ENCODE assay signal across 8 cellular contexts in genomic region chr1:42957880-42958487, GRCh38. TPM values are rescaled to one million over a fixed set of nuclear protein-coding genes. Genes with fewer than 3 reads are reported as not detected.
DNase-seq lines count a peak whose midpoint lies in the region; ATAC-seq and TF ChIP-seq lines count a peak whose summit lies in the region.

No MANE protein-coding gene starts in this region.

- H3K36me3 ChIP-seq in SK-N-SH (replicated peaks in 1 of 2; ENCODE audit: control insufficient read depth in 1 of 2, insufficient read depth in 2 of 2, low read length in 1 of 2) (peaks cover 4 to 10% of the 10 kb centered on the region in 2 experiments), left ventricle myocardium inferior (no peaks in the 10 kb centered on the region)

- in situ Hi-C loops in G401 (cut with HindIII; ENCODE audit: low sequenced_read_pairs): no loop called here

- H3K79me2 ChIP-seq in SK-N-SH (ENCODE audit: insufficient read depth): peaks cover 57% of the 10 kb centered on the region

- POLR2A ChIA-PET in SK-N-SH (lab: Yijun Ruan, JAX): no interaction called here

- TF ChIP-seq RAD21 in SK-N-SH (IDR thresholded peaks at IDR 0.05; ENCODE audit: low read length): 0 out of 2 replicates have a peak, but pooled peaks have one; percentile 3

- peaks cover 32% of the 10 kb centered on the region for H3K36me3 Mint-ChIP-seq in activated naive CD8-positive, alpha-beta T cell treated with anti-CD3 and anti-CD28 coated beads for 36 hours
- H3K36me3 Mint-ChIP-seq in progenitor cell of endocrine pancreas (ENCODE audit: insufficient read depth): peaks cover 4% of the 10 kb centered on the region

- peak; percentile 31 for ATAC-seq in GM21367 (IDR thresholded peaks at IDR 0.05; ENCODE audit: unreplicated experiment)

- H3K4me2 ChIP-seq in SK-N-SH: peak overlapping the region; percentile 98

- H3K27ac ChIP-seq in SK-N-SH (ENCODE audit: low read depth in 2 of 2, low read length in 1 of 2): peak overlapping the region; percentile 69 to 85
- peak overlapping the region; percentile 93 for H3K27ac ChIP-seq in left ventricle myocardium inferior (replicated peaks)

- no peak for TF ChIP-seq EP300 in SK-N-SH (IDR thresholded peaks at IDR 0.05; ENCODE audit: borderline replicate concordance in 1 of 2, low read depth in 1 of 2, low read length in 1 of 2)

- no peaks in the 10 kb centered on the region for H3K27me3 ChIP-seq in SK-N-SH (ENCODE audit: insufficient read depth)
- H3K27me3 ChIP-seq in left ventricle myocardium inferior (ENCODE audit: low read depth): peaks cover 4% of the 10 kb centered on the region

- peak; percentile 25 for DNase-seq in DMS79 (lab: John Stamatoyannopoulos, UW)
- peak; percentile 61 for DNase-seq in HT1080 (ENCODE audit: low read depth)
- DNase-seq in SK-N-SH: peak; percentile 95
- peak; percentile 82 for DNase-seq in activated naive CD8-positive, alpha-beta T cell treated with anti-CD3 and anti-CD28 coated beads for 36 hours
- peak; percentile 65 for DNase-seq in left ventricle myocardium inferior
- peak; percentile 42 for DNase-seq in progenitor cell of endocrine pancreas (ENCODE audit: low spot score, unreplicated experiment)
- DNase-seq in G401 (ENCODE audit: low spot score): no peak

- TF ChIP-seq CTCF in SK-N-SH (IDR thresholded peaks at IDR 0.05) (no peak; the same call in 1 of the 2 replicates), left ventricle myocardium inferior (IDR thresholded peaks at IDR 0.05; ENCODE audit: borderline replicate concordance) (no peak), progenitor cell of endocrine pancreas (IDR thresholded peaks at IDR 0.05; ENCODE audit: unreplicated experiment) (peak; percentile 31)

- CTCF ChIA-PET in SK-N-SH (lab: Yijun Ruan, JAX): interaction anchor here (1.6 to 2.1 kb wide), 2 partner anchors 35 to 116 kb away, joined by 8 read pairs; no protein-coding TSS in a partner anchor

- H3K27me3 Mint-ChIP-seq in activated naive CD8-positive, alpha-beta T cell treated with anti-CD3 and anti-CD28 coated beads for 36 hours: peaks cover 4% of the 10 kb centered on the region
- H3K27me3 Mint-ChIP-seq in progenitor cell of endocrine pancreas: peaks cover 31% of the 10 kb centered on the region

- H3K9me2 ChIP-seq in SK-N-SH: no peaks in the 10 kb centered on the region

- no peaks in the 10 kb centered on the region for H3K9me3 Mint-ChIP-seq in activated naive CD8-positive, alpha-beta T cell treated with anti-CD3 and anti-CD28 coated beads for 36 hours
- H3K9me3 Mint-ChIP-seq in progenitor cell of endocrine pancreas (ENCODE audit: low read depth): no peaks in the 10 kb centered on the region

- H3K9ac ChIP-seq in SK-N-SH: peak overlapping the region; percentile 92

- 0% methylated on average over 3 of the region's 72 CpGs for WGBS in SK-N-SH (ENCODE audit: low lambda C conversion rate)

- peaks cover 51% of the 10 kb centered on the region for H3K4me1 Mint-ChIP-seq in activated naive CD8-positive, alpha-beta T cell treated with anti-CD3 and anti-CD28 coated beads for 36 hours
- peaks cover 34% of the 10 kb centered on the region for H3K4me1 Mint-ChIP-seq in progenitor cell of endocrine pancreas (ENCODE audit: low read depth)

- intact Hi-C loops in left ventricle myocardium inferior (cut with micrococcal nuclease): no loop called here

- no peaks in the 10 kb centered on the region for H4K20me1 ChIP-seq in SK-N-SH (ENCODE audit: insufficient read depth)

- H3K4me3 ChIP-seq in SK-N-SH (ENCODE audit: low read depth in 2 of 2, low read length in 1 of 2): peak overlapping the region; percentile 91 to 96
- peak overlapping the region; percentile 79 for H3K4me3 ChIP-seq in left ventricle myocardium inferior

- 0 out of 2 replicates have a peak overlapping the region, but pooled peaks have one; percentile 5 for H2AFZ ChIP-seq in SK-N-SH (ENCODE audit: low read depth)

- H3K9me3 ChIP-seq in SK-N-SH: no peaks in the 10 kb centered on the region
- no peaks in the 10 kb centered on the region for H3K9me3 ChIP-seq in left ventricle myocardium inferior (replicated peaks)

- H3F3A ChIP-seq in SK-N-SH (replicated peaks; ENCODE audit: insufficient read depth): peaks cover 7% of the 10 kb centered on the region

- peak overlapping the region; percentile 91 for H3K27ac Mint-ChIP-seq in activated naive CD8-positive, alpha-beta T cell treated with anti-CD3 and anti-CD28 coated beads for 36 hours
- H3K27ac Mint-ChIP-seq in progenitor cell of endocrine pancreas: peak overlapping the region; percentile 94

- H3K4me1 ChIP-seq in SK-N-SH (ENCODE audit: control insufficient read depth in 1 of 2, insufficient read depth in 2 of 2, low read depth in 1 of 2, low read length in 1 of 2) (peaks cover 6 to 29% of the 10 kb centered on the region in 2 experiments; a peak in 3 of 4 replicates), left ventricle myocardium inferior (peaks cover 51% of the 10 kb centered on the region)

- H3K4me3 Mint-ChIP-seq in activated naive CD8-positive, alpha-beta T cell treated with anti-CD3 and anti-CD28 coated beads for 36 hours: peak overlapping the region; percentile 98
- H3K4me3 Mint-ChIP-seq in progenitor cell of endocrine pancreas (ENCODE audit: low read depth): peak overlapping the region; percentile 81

TF ChIP-seq in SK-N-SH, 30 proteins besides CTCF, POLR2A, EP300 and RAD21 (continues in another document):
- no peak for TF ChIP-seq RFX5 (IDR thresholded peaks at IDR 0.05; ENCODE audit: low read length)
- no peak for TF ChIP-seq USF1 (IDR thresholded peaks at IDR 0.05; ENCODE audit: borderline replicate concordance, low read depth)
- TF ChIP-seq TAF1 (IDR thresholded peaks at IDR 0.05; ENCODE audit: borderline replicate concordance, low read depth, low read length): no peak
- peak; percentile 76 for TF ChIP-seq MXI1 (IDR thresholded peaks at IDR 0.05; ENCODE audit: low read depth, low read length)
- no peak for TF ChIP-seq RXRA (IDR thresholded peaks at IDR 0.05; ENCODE audit: borderline replicate concordance, low read depth)
- TF ChIP-seq ZBTB33 (IDR thresholded peaks at IDR 0.05; ENCODE audit: borderline replicate concordance, low read depth): no peak
- TF ChIP-seq YY1 (IDR thresholded peaks at IDR 0.05; ENCODE audit: low read depth): no peak
- no peak for TF ChIP-seq JUND (IDR thresholded peaks at IDR 0.05)
- TF ChIP-seq NFIC (IDR thresholded peaks at IDR 0.05; ENCODE audit: borderline replicate concordance): no peak
- no peak for TF ChIP-seq POLR2AphosphoS5 (IDR thresholded peaks at IDR 0.05; ENCODE audit: low read depth, low read length)
- TF ChIP-seq TEAD4 (IDR thresholded peaks at IDR 0.05; ENCODE audit: borderline replicate concordance, insufficient read depth): no peak
- TF ChIP-seq FOSL2 (IDR thresholded peaks at IDR 0.05; ENCODE audit: borderline replicate concordance, low read depth): no peak
- TF ChIP-seq SMC3 (IDR thresholded peaks at IDR 0.05; ENCODE audit: low read depth, low read length): no peak
- no peak for TF ChIP-seq PBX3 (IDR thresholded peaks at IDR 0.05)
- TF ChIP-seq MAX (IDR thresholded peaks at IDR 0.05; ENCODE audit: low read depth): peak; percentile 45; the same call in 1 of the 2 replicates

RNA-seq across cellular contexts. Expression of gene SLC2A1, which starts 0.7 kb away (rescaled TPM):
- total RNA-seq in HT1080 (2014; rRNA removed; shearing (Covaris generic)): 166 and 204 TPM in 2 replicates
- 199 and 260 TPM in 2 replicates for polyA plus RNA-seq in HT1080 (2015; cell fraction: cytosol; rRNA removed)
- 463 and 503 TPM in 2 replicates for polyA plus RNA-seq in HT1080 (2015; cell fraction: nucleus; rRNA removed)
- polyA plus RNA-seq in SK-N-SH (2012; rRNA removed): 50.5 and 63.8 TPM in 2 replicates
- polyA plus RNA-seq in SK-N-SH (2012; cell fraction: cytosol; rRNA removed): 26.8 and 43.4 TPM in 2 replicates
- polyA plus RNA-seq in SK-N-SH (2012; cell fraction: nucleus; rRNA removed): 110 and 122 TPM in 2 replicates
- total RNA-seq in activated naive CD8-positive, alpha-beta T cell treated with anti-CD3 and anti-CD28 coated beads for 36 hours: 100 to 1,000 TPM; 105 to 114 TPM
- total RNA-seq in left ventricle myocardium inferior: 54.9 TPM
- total RNA-seq in progenitor cell of endocrine pancreas: 49.7 and 54.7 TPM in 2 replicates
- 51.9 and 70.1 TPM in 2 replicates for total RNA-seq in G401 (2014; rRNA removed; shearing (Covaris generic))
